Comparison of ENCODE assay signal across 9 cellular contexts in genomic region chr1:213982814-213983588, GRCh38. TPM values are rescaled to one million over a fixed set of nuclear protein-coding genes. Genes with fewer than 3 reads are reported as not detected.
DNase-seq lines count a peak whose midpoint lies in the region; ATAC-seq and TF ChIP-seq lines count a peak whose summit lies in the region.
"Had no signal": no experiment of that assay in that cellular context is flagged by ENCODE, and none has a peak within 500 bp of the region (broad histone marks: within the 10 kb centered on the region; RNA-seq: fewer than 3 reads in every experiment).

No MANE protein-coding gene starts in this region.

- H3K27me3 ChIP-seq in BJ (ENCODE audit: control insufficient read depth, insufficient read depth, low read length) (peaks cover 25% of the 10 kb centered on the region), ectodermal cell (ENCODE audit: control insufficient read depth, insufficient read depth, low read length, poor library complexity, severe bottlenecking) (peaks cover 88% of the 10 kb centered on the region), muscle layer of duodenum (ENCODE audit: low read depth, low read length) (peaks cover 72% of the 10 kb centered on the region)

- H3K4me3 ChIP-seq in BJ (ENCODE audit: low read depth, low read length) (peak overlapping the region; percentile 15), ectodermal cell (ENCODE audit: insufficient read depth, low read depth, low read length) (peak overlapping the region; percentile 43), muscle layer of duodenum (ENCODE audit: low read depth in 1 of 2, low read length in 2 of 2) (peak overlapping the region; percentile 30 to 58)

- 0 to 1% methylated on average over 66 of the region's 66 CpGs for WGBS in ectodermal cell, 2 experiments

- CTCF ChIA-PET in BJ (lab: Yijun Ruan, JAX), result no interaction called here

- H3K36me3 ChIP-seq in BJ (ENCODE audit: control insufficient read depth, insufficient read depth, low read length), result no peaks in the 10 kb centered on the region
- no peaks in the 10 kb centered on the region for H3K36me3 ChIP-seq in ectodermal cell (ENCODE audit: control insufficient read depth, insufficient read depth, low read length)
- no peaks in the 10 kb centered on the region for H3K36me3 ChIP-seq in muscle layer of duodenum (ENCODE audit: control insufficient read depth in 1 of 2, insufficient read depth in 2 of 2, low read length in 2 of 2)

- ATAC-seq in HG03196 (IDR thresholded peaks at IDR 0.05; ENCODE audit: unreplicated experiment), result no peak

- H3K27ac ChIP-seq in ectodermal cell (ENCODE audit: insufficient read depth, low read depth, low read length, poor library complexity, severe bottlenecking) (no peak overlapping the region), muscle layer of duodenum (ENCODE audit: low read length) (no peak overlapping the region)

- no peak for TF ChIP-seq CTCF in BJ (IDR thresholded peaks at IDR 0.05; ENCODE audit: insufficient read depth, low read depth, low read length)

- POLR2A ChIA-PET in BJ (lab: Charles Lee), result no interaction called here

- H3K4me1 ChIP-seq in ectodermal cell (ENCODE audit: control insufficient read depth, insufficient read depth, low read length) (peaks cover 38% of the 10 kb centered on the region), muscle layer of duodenum (ENCODE audit: control insufficient read depth in 1 of 2, insufficient read depth in 2 of 2, low read length in 2 of 2) (peaks cover 3 to 30% of the 10 kb centered on the region in 2 donors)

- no peaks in the 10 kb centered on the region for H3K9me3 ChIP-seq in ectodermal cell (ENCODE audit: control insufficient read depth, low read length)
- no peaks in the 10 kb centered on the region for H3K9me3 ChIP-seq in muscle layer of duodenum (ENCODE audit: control insufficient read depth in 1 of 2, low read length in 2 of 2)

- no peak for DNase-seq in BJ (ENCODE audit: low read depth)
- peak; percentile 65 for DNase-seq in NCI-H146 treated with DMSO at 0.1 percent for 48 hours (lab: John Stamatoyannopoulos, UW; ENCODE audit: unreplicated experiment)
- DNase-seq in stimulated activated CD4-positive, alpha-beta T cell treated with anti-CD3 and anti-CD28 coated beads, Interleukin-4, amount 100 ng/mL, for 4 hours, result no peak
- no peak for DNase-seq in COR-L47 (lab: John Stamatoyannopoulos, UW)
- no peak for DNase-seq in NOMO-1 treated with DMSO at 0.1 percent for 48 hours (lab: John Stamatoyannopoulos, UW; ENCODE audit: unreplicated experiment)
- DNase-seq: activated CD4-positive, alpha-beta memory T cell treated with anti-CD3 and anti-CD28 coated beads, Interleukin-2, amount 10 ng/mL, durations not matched to agents 7 days and 5 days had no signal

RNA-seq across cellular contexts. Expression of gene PROX1, which starts 4.8 kb away (rescaled TPM):
- polyA plus RNA-seq in BJ (2011; rRNA removed), result 0.02 and 0.11 TPM in 2 replicates
- polyA minus RNA-seq in BJ (2011; rRNA and poly(A)+ RNA removed), result 0.14 and 2.5 TPM in 2 replicates
- 8.6 TPM for polyA plus RNA-seq in ectodermal cell (2013, experiment 1 of 4)
- 5.8 TPM for polyA plus RNA-seq in ectodermal cell (2013, experiment 2 of 4)
- 4.3 TPM for polyA plus RNA-seq in ectodermal cell (2013, experiment 3 of 4)
- polyA plus RNA-seq in ectodermal cell (2013, experiment 4 of 4), result 5.5 TPM
